24 cellular contexts compared by ENCODE assay signal in genomic region chr16:66616592-66616991, GRCh38. TPM values are rescaled to one million over a fixed set of nuclear protein-coding genes. Genes with fewer than 3 reads are reported as not detected.
DNase-seq lines count a peak whose midpoint lies in the region; ATAC-seq lines count a peak whose summit lies in the region.
"Had no signal": no experiment of that assay in that cellular context is flagged by ENCODE, and none has a peak within 500 bp of the region (broad histone marks: within the 10 kb centered on the region; RNA-seq: fewer than 3 reads in every experiment).

No MANE protein-coding gene starts in this region.

- intact Hi-C loops in posterior vena cava (cut with DNase I): no loop called here

- no peak overlapping the region for H3K9ac ChIP-seq in Karpas-422 (ENCODE audit: low read length)

- peaks cover 26% of the 10 kb centered on the region for H3K4me1 ChIP-seq in Karpas-422 (ENCODE audit: low read length)

- no peaks in the 10 kb centered on the region for H4K20me1 ChIP-seq in Karpas-422 (ENCODE audit: insufficient read depth, low read depth, low read length)

- H3K4me1 Mint-ChIP-seq in activated T-helper 17 cell treated with anti-CD3 and anti-CD28 coated beads, Interleukin-2, amount 50 U/mL, for 72 hours: no peaks in the 10 kb centered on the region
- H3K4me1 Mint-ChIP-seq: natural killer cell; stimulated activated effector memory CD8-positive, alpha-beta T cell treated with anti-CD3 and anti-CD28 coated beads, Interleukin-12 subunit alpha, Interleukin-12 subunit beta, amount 100 ng/mL, for 72 hours had no signal

- DNase-seq in NOMO-1 treated with DMSO at 0.1 percent for 48 hours (lab: John Stamatoyannopoulos, UW; ENCODE audit: unreplicated experiment): peak; percentile 25
- DNase-seq in NOMO-1 treated with dmso at 0.1 percent for 144 hours (lab: John Stamatoyannopoulos, UW; ENCODE audit: unreplicated experiment): no peak
- DNase-seq in kidney glomerular epithelial cell (lab: John Stamatoyannopoulos, UW): peak; percentile 12
- DNase-seq in posterior vena cava (ENCODE audit: low spot score): peak; percentile 28
- DNase-seq in Karpas-422: no peak
- DNase-seq: activated CD4-positive, CD25-positive, alpha-beta regulatory T cell treated with anti-CD3 and anti-CD28 coated beads, Interleukin-2, amount 50 U/mL, for 72 hours; activated naive CD8-positive, alpha-beta T cell treated with anti-CD3 and anti-CD28 coated beads, Interleukin-2, amount 50 U/mL, for 24 hours; effector memory CD8-positive, alpha-beta T cell; GF-D8; heart left ventricle; natural killer cell; NCI-H187 treated with DMSO at 0.1 percent for 48 hours; SHP77; stimulated activated CD4-positive, alpha-beta T cell treated with anti-CD3 and anti-CD28 coated beads, Interleukin-15, amount 100 ng/mL, for 24 hours; testis had no signal

- no peaks in the 10 kb centered on the region for H3K9me2 ChIP-seq in Karpas-422 (replicated peaks; ENCODE audit: insufficient read depth, low read length)

- H3K27me3 Mint-ChIP-seq in activated T-helper 17 cell treated with anti-CD3 and anti-CD28 coated beads, Interleukin-2, amount 50 U/mL, for 72 hours: no peaks in the 10 kb centered on the region
- H3K27me3 Mint-ChIP-seq: activated naive CD8-positive, alpha-beta T cell treated with anti-CD3 and anti-CD28 coated beads, Interleukin-2, amount 50 U/mL, for 24 hours; effector memory CD8-positive, alpha-beta T cell had no signal

- no peak overlapping the region for H3K27ac ChIP-seq in Karpas-422 (ENCODE audit: low read length)
- H3K27ac ChIP-seq: 22Rv1, heart left ventricle had no signal

- no peak overlapping the region for H2AFZ ChIP-seq in Karpas-422 (ENCODE audit: low read length)

- no peak for ATAC-seq in activated T-helper 17 cell treated with anti-CD3 and anti-CD28 coated beads, Interleukin-2, amount 50 U/mL, for 72 hours (replicated peaks)
- ATAC-seq in HG02840 (IDR thresholded peaks at IDR 0.05; ENCODE audit: low FRiP score, unreplicated experiment) (no peak), HG03108 (IDR thresholded peaks at IDR 0.05; ENCODE audit: unreplicated experiment) (no peak)
- ATAC-seq: activated naive CD8-positive, alpha-beta T cell treated with anti-CD3 and anti-CD28 coated beads, Interleukin-2, amount 50 U/mL, for 24 hours; effector memory CD8-positive, alpha-beta T cell; GM12878; heart left ventricle; natural killer cell; stimulated activated effector memory CD8-positive, alpha-beta T cell treated with anti-CD3 and anti-CD28 coated beads, Interleukin-12 subunit alpha, Interleukin-12 subunit beta, amount 100 ng/mL, for 72 hours had no signal

- no peak overlapping the region for H3K4me2 ChIP-seq in Karpas-422 (ENCODE audit: low read depth, low read length, poor library complexity, severe bottlenecking)

- peaks cover 25% of the 10 kb centered on the region for H3K36me3 Mint-ChIP-seq in activated T-helper 17 cell treated with anti-CD3 and anti-CD28 coated beads, Interleukin-2, amount 50 U/mL, for 72 hours (ENCODE audit: low read depth)
- H3K36me3 Mint-ChIP-seq: natural killer cell had no signal

- no peak overlapping the region for H3K4me3 Mint-ChIP-seq in activated T-helper 17 cell treated with anti-CD3 and anti-CD28 coated beads, Interleukin-2, amount 50 U/mL, for 72 hours
- H3K4me3 Mint-ChIP-seq: activated naive CD8-positive, alpha-beta T cell treated with anti-CD3 and anti-CD28 coated beads, Interleukin-2, amount 50 U/mL, for 24 hours; effector memory CD8-positive, alpha-beta T cell; natural killer cell; stimulated activated effector memory CD8-positive, alpha-beta T cell treated with anti-CD3 and anti-CD28 coated beads, Interleukin-12 subunit alpha, Interleukin-12 subunit beta, amount 100 ng/mL, for 72 hours had no signal

- no peaks in the 10 kb centered on the region for H3K79me2 ChIP-seq in Karpas-422 (ENCODE audit: low read length)

- peak overlapping the region; percentile 61 for H3K27ac Mint-ChIP-seq in activated T-helper 17 cell treated with anti-CD3 and anti-CD28 coated beads, Interleukin-2, amount 50 U/mL, for 72 hours
- H3K27ac Mint-ChIP-seq: activated naive CD8-positive, alpha-beta T cell treated with anti-CD3 and anti-CD28 coated beads, Interleukin-2, amount 50 U/mL, for 24 hours; activated T-helper 2 cell treated with anti-CD3 and anti-CD28 coated beads, Interferon-gamma antibody, Interleukin-2, Interleukin-4, amounts not matched to agents 10 μg/mL and 5 μg/mL and 100 μg/mL, durations not matched to agents 14 hours and 24 hours and 36 hours; natural killer cell; stimulated activated effector memory CD8-positive, alpha-beta T cell treated with anti-CD3 and anti-CD28 coated beads, Interleukin-12 subunit alpha, Interleukin-12 subunit beta, amount 100 ng/mL, for 72 hours had no signal

- no peaks in the 10 kb centered on the region for H3K9me3 ChIP-seq in Karpas-422 (ENCODE audit: low read length)
- H3K9me3 ChIP-seq: heart left ventricle, testis had no signal

- no peak overlapping the region for H3K4me3 ChIP-seq in Karpas-422 (ENCODE audit: low read length)
- H3K4me3 ChIP-seq: GM12878, heart left ventricle, testis had no signal

- no peaks in the 10 kb centered on the region for H3K27me3 ChIP-seq in Karpas-422 (ENCODE audit: low read length)
- H3K27me3 ChIP-seq: heart left ventricle, testis had no signal

- no peaks in the 10 kb centered on the region for H3K9me3 Mint-ChIP-seq in activated T-helper 17 cell treated with anti-CD3 and anti-CD28 coated beads, Interleukin-2, amount 50 U/mL, for 72 hours
- H3K9me3 Mint-ChIP-seq: activated naive CD8-positive, alpha-beta T cell treated with anti-CD3 and anti-CD28 coated beads, Interleukin-2, amount 50 U/mL, for 24 hours; activated T-helper 2 cell treated with anti-CD3 and anti-CD28 coated beads, Interferon-gamma antibody, Interleukin-2, Interleukin-4, amounts not matched to agents 10 μg/mL and 5 μg/mL and 100 μg/mL, durations not matched to agents 14 hours and 24 hours and 36 hours; effector memory CD8-positive, alpha-beta T cell; natural killer cell; stimulated activated effector memory CD8-positive, alpha-beta T cell treated with anti-CD3 and anti-CD28 coated beads, Interleukin-12 subunit alpha, Interleukin-12 subunit beta, amount 100 ng/mL, for 72 hours had no signal

- no peaks in the 10 kb centered on the region for H3K36me3 ChIP-seq in Karpas-422 (ENCODE audit: insufficient read depth, low read length)

RNA-seq across cellular contexts. Expression of gene CMTM3, which starts 12.1 kb away (rescaled TPM):
- 10 to 100 TPM; 46.7 to 64.1 TPM for total RNA-seq in activated T-helper 17 cell treated with anti-CD3 and anti-CD28 coated beads, Interleukin-2, amount 50 U/mL, for 72 hours
- total RNA-seq in posterior vena cava: 10 to 100 TPM; 25.8 to 29.7 TPM
- 19.7 and 21.1 TPM in 2 replicates for total RNA-seq in Karpas-422 (2014; rRNA removed; shearing (Covaris generic); ENCODE audit: low replicate concordance)

RNA-seq across cellular contexts. Expression of gene CMTM2, which starts 37.3 kb away (rescaled TPM):
- 1 to 10 TPM in 1 of 2 donors, under 1 TPM in 1; 0.78 to 1.3 TPM for total RNA-seq in activated T-helper 17 cell treated with anti-CD3 and anti-CD28 coated beads, Interleukin-2, amount 50 U/mL, for 72 hours
- total RNA-seq in posterior vena cava: under 1 TPM in 1 of 2 donors, not detected in 1; 0.38 TPM
- total RNA-seq in Karpas-422 (2014; rRNA removed; shearing (Covaris generic); ENCODE audit: low replicate concordance): not detected in 2 replicates
- total RNA-seq: lung microvascular endothelial cell, MCF 10A had no signal

RNA-seq across cellular contexts. Expression of gene CMTM1, which starts 50.4 kb away (rescaled TPM):
- 10 to 100 TPM; 15.8 to 15.9 TPM for total RNA-seq in activated T-helper 17 cell treated with anti-CD3 and anti-CD28 coated beads, Interleukin-2, amount 50 U/mL, for 72 hours
- total RNA-seq in posterior vena cava: 1 to 10 TPM; 2.1 to 3.1 TPM
- total RNA-seq in Karpas-422 (2014; rRNA removed; shearing (Covaris generic); ENCODE audit: low replicate concordance): 0.61 and 5.8 TPM in 2 replicates

Comparison
In these comparisons a context has a peak if more than half of its experiments do, and no peak if none do; other contexts are left out.
1. DNase-seq: peak in NOMO-1 treated with DMSO at 0.1 percent for 48 hours (single experiment), kidney glomerular epithelial cell (single experiment) and posterior vena cava (single experiment); none in NOMO-1 treated with dmso at 0.1 percent for 144 hours (single experiment) and Karpas-422 (single experiment).